23 cellular contexts compared by ENCODE assay signal in genomic region chr19:29385191-29385795, GRCh38.
DNase-seq lines count a peak whose midpoint lies in the region; ATAC-seq and TF ChIP-seq lines count a peak whose summit lies in the region.
"Had no signal": no experiment of that assay in that cellular context is flagged by ENCODE, and none has a peak within 500 bp of the region (broad histone marks: within the 10 kb centered on the region; RNA-seq: fewer than 3 reads in every experiment).

No MANE protein-coding gene starts in this region.

- no peaks in the 10 kb centered on the region for H3K36me3 Mint-ChIP-seq in nephron (ENCODE audit: low read depth)
- no peaks in the 10 kb centered on the region for H3K36me3 Mint-ChIP-seq in stimulated activated memory B cell treated with anti-CD40 and anti-IgM and Interleukin-4, amounts not matched to agents 10 μg/mL and 1 μg/mL and 100 μg/mL, for 72 hours

- TF ChIP-seq CTCF in RWPE2 (IDR thresholded peaks at IDR 0.05; ENCODE audit: poor library complexity, severe bottlenecking), result no peak
- no peak for TF ChIP-seq CTCF in nephron (IDR thresholded peaks at IDR 0.05; ENCODE audit: unreplicated experiment in 3 of 3)

- H3K4me3 Mint-ChIP-seq in nephron, result no peak overlapping the region
- no peak overlapping the region for H3K4me3 Mint-ChIP-seq in stimulated activated memory B cell treated with anti-CD40 and anti-IgM and Interleukin-4, amounts not matched to agents 10 μg/mL and 1 μg/mL and 100 μg/mL, for 72 hours
- H3K4me3 Mint-ChIP-seq: HFFc6 had no signal

- H3K4me1 ChIP-seq in RWPE2 (ENCODE audit: insufficient read depth, poor library complexity, severe bottlenecking), result no peaks in the 10 kb centered on the region
- H3K4me1 ChIP-seq: A549, BE2C had no signal

- no peak overlapping the region for H3K4me3 ChIP-seq in RWPE2 (ENCODE audit: severe bottlenecking)
- H3K4me3 ChIP-seq: A549 had no signal

- no peak overlapping the region for H3K27ac ChIP-seq in RWPE2 (ENCODE audit: poor library complexity, severe bottlenecking)
- H3K27ac ChIP-seq: A549 had no signal

- peak overlapping the region in 2 of 3 experiments; percentile 50 to 59 for H3K27ac Mint-ChIP-seq in nephron
- no peak overlapping the region for H3K27ac Mint-ChIP-seq in stimulated activated memory B cell treated with anti-CD40 and anti-IgM and Interleukin-4, amounts not matched to agents 10 μg/mL and 1 μg/mL and 100 μg/mL, for 72 hours
- H3K27ac Mint-ChIP-seq: HFFc6 had no signal

- no peaks in the 10 kb centered on the region for H3K27me3 ChIP-seq in RWPE2 (ENCODE audit: insufficient read depth, poor library complexity, severe bottlenecking)
- H3K27me3 ChIP-seq: BE2C had no signal

- no peaks in the 10 kb centered on the region for H3K36me3 ChIP-seq in RWPE2 (ENCODE audit: low read depth)
- H3K36me3 ChIP-seq: BE2C had no signal

- H3K4me1 Mint-ChIP-seq in nephron, result peaks cover 15% of the 10 kb centered on the region
- no peaks in the 10 kb centered on the region for H3K4me1 Mint-ChIP-seq in stimulated activated memory B cell treated with anti-CD40 and anti-IgM and Interleukin-4, amounts not matched to agents 10 μg/mL and 1 μg/mL and 100 μg/mL, for 72 hours

- ATAC-seq in RWPE2 (ENCODE audit: low read depth) (no peak), sciatic nerve (peak; percentile 66)
- no peak for ATAC-seq in stimulated activated memory B cell treated with anti-CD40 and anti-IgM and Interleukin-4, amounts not matched to agents 10 μg/mL and 1 μg/mL and 100 μg/mL, for 72 hours
- ATAC-seq: A549, PC-3 had no signal

- peak; percentile 20 for DNase-seq in RWPE2 (ENCODE audit: low spot score)
- peak; percentile 24 for DNase-seq in inferior parietal cortex (ENCODE audit: extremely low spot score)
- DNase-seq in sciatic nerve (ENCODE audit: low spot score), result no peak
- DNase-seq in HuH-7 (ENCODE audit: low spot score), result no peak
- DNase-seq in ecto neural progenitor cell (ENCODE audit: low spot score), result no peak
- DNase-seq in NCI-H748 treated with DMSO at 0.1 percent for 48 hours (lab: John Stamatoyannopoulos, UW), result no peak
- DNase-seq: BE2C, EL, GF-D8, HFFc6, MV-4-11, NCI-H1105 treated with DMSO at 0.1 percent for 48 hours, NCI-H1694, NCI-H2081, NCI-H2171, NCI-H345, NCI-H524 treated with DMSO at 0.1 percent for 48 hours, PC-3, RPMI8226, SIG-M5 had no signal

- H3K9me3 ChIP-seq in RWPE2 (ENCODE audit: severe bottlenecking), result no peaks in the 10 kb centered on the region
- H3K9me3 ChIP-seq: BE2C had no signal

- no peaks in the 10 kb centered on the region for H3K9me3 Mint-ChIP-seq in nephron
- peaks cover 5% of the 10 kb centered on the region for H3K9me3 Mint-ChIP-seq in stimulated activated memory B cell treated with anti-CD40 and anti-IgM and Interleukin-4, amounts not matched to agents 10 μg/mL and 1 μg/mL and 100 μg/mL, for 72 hours

- intact Hi-C loops in sciatic nerve (cut with DNase I), result no loop called here

- peaks cover 45% of the 10 kb centered on the region for H3K27me3 Mint-ChIP-seq in nephron (ENCODE audit: low read depth)
- H3K27me3 Mint-ChIP-seq in stimulated activated memory B cell treated with anti-CD40 and anti-IgM and Interleukin-4, amounts not matched to agents 10 μg/mL and 1 μg/mL and 100 μg/mL, for 72 hours, result no peaks in the 10 kb centered on the region

Comparison
In these comparisons a context has a peak if more than half of its experiments do, and no peak if none do; other contexts are left out.
1. DNase-seq: peak in RWPE2 (single experiment) and inferior parietal cortex (single experiment); none in sciatic nerve (single experiment), HuH-7 (single experiment), ecto neural progenitor cell (single experiment) and NCI-H748 treated with DMSO at 0.1 percent for 48 hours (single experiment).